In the genomic region with DNA sequence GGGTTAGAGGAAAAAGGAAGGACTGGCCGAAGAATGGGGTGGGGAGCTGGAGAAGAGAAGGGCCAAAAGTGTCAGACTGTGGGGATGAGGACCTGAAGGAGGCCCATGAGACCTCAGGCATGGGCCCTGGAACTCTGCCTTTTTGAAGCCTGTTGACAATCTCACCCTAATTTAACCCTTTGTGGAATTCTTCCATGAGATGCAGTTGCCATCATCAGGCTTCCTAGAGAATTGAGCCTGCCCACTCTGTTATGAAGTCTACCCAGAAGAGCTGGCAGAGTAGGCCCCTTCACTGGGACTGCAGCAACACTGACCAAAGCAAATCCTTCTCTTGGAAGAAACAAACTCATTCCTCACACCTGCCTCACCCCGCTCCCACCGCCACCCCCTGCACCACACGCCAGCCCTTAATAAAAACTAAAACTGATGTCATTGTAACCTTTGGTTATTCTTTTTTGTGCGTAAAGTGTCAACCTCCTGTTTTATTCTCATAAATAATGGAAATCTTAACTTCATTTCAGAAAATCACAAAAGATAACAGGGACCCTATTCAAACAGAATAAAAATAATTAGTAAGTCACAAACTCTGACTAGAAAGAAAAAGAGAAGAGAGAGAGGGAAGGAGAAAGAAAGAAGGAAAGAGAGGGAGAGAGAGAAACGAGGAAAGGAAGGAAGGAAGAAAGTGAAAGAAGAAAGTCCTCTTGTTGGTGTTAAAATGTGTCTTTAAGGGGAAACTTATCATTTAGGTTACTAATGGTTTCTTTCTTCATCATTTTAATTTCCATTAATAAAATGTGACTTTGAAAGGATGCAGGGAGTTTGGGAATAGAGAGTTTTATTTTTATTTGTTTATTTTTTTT, we compare ENCODE assay signal across 11 cellular contexts.
DNase-seq lines count a peak whose midpoint lies in the region; ATAC-seq and TF ChIP-seq lines count a peak whose summit lies in the region.
"Had no signal": no experiment of that assay in that cellular context is flagged by ENCODE, and none has a peak within 500 bp of the region (broad histone marks: within the 10 kb centered on the region; RNA-seq: fewer than 3 reads in every experiment).

No MANE protein-coding gene starts in this region.

- TF ChIP-seq POLR2A in esophagus squamous epithelium (IDR thresholded peaks at IDR 0.05) (no peak), ovary (IDR thresholded peaks at IDR 0.05) (peak; percentile 15), vagina (IDR thresholded peaks at IDR 0.05) (no peak)

- no peak for TF ChIP-seq CTCF in esophagus squamous epithelium (IDR thresholded peaks at IDR 0.05)
- no peak for TF ChIP-seq CTCF in ovary (IDR thresholded peaks at IDR 0.05)
- no peak for TF ChIP-seq CTCF in vagina (IDR thresholded peaks at IDR 0.05)

- DNase-seq in Right ventricle myocardium superior, result no peak
- DNase-seq in left cardiac atrium, result no peak
- DNase-seq in esophagus squamous epithelium (lab: John Stamatoyannopoulos, UW), result no peak
- DNase-seq in ovary, result peak in 1 of 5 donors; percentile 26
- DNase-seq in vagina (ENCODE audit: extremely low spot score in 2 of 2), result no peak
- no peak for DNase-seq in cerebellar nuclear complex (lab: John Stamatoyannopoulos, UW)
- no peak for DNase-seq in glomerular visceral epithelial cell (ENCODE audit: extremely low spot score)
- DNase-seq: activated CD4-positive, alpha-beta T cell treated with anti-CD3 and anti-CD28 coated beads, Interleukin-2, amount 10 ng/mL, durations not matched to agents 7 days and 5 days; activated gamma-delta T cell treated with Interleukin-2 at 50 U/mL for 16 hours had no signal

- H3K27ac ChIP-seq in esophagus squamous epithelium (peak overlapping the region; percentile 27 to 90 (median 86)), ovary (peak overlapping the region in 1 of 2 donors; percentile 32), vagina (peak overlapping the region; percentile 97)

- no peaks in the 10 kb centered on the region for H3K9me3 ChIP-seq in esophagus squamous epithelium
- no peaks in the 10 kb centered on the region for H3K9me3 ChIP-seq in ovary
- H3K9me3 ChIP-seq in vagina, result no peaks in the 10 kb centered on the region
- H3K9me3 ChIP-seq: HAP-1 had no signal

- TF ChIP-seq EP300 in ovary (IDR thresholded peaks at IDR 0.05), result no peak

- H3K4me1 ChIP-seq in esophagus squamous epithelium, result peaks cover 0 to 56% (median 15%) of the 10 kb centered on the region in 3 donors
- peaks cover 3% of the 10 kb centered on the region for H3K4me1 ChIP-seq in ovary (ENCODE audit: insufficient read depth)
- peaks cover 54% of the 10 kb centered on the region for H3K4me1 ChIP-seq in vagina

- H3K36me3 ChIP-seq in esophagus squamous epithelium (no peaks in the 10 kb centered on the region), ovary (no peaks in the 10 kb centered on the region), vagina (no peaks in the 10 kb centered on the region)
- H3K36me3 ChIP-seq: HAP-1 had no signal

- ATAC-seq in Right ventricle myocardium superior (ENCODE audit: poor library complexity) (peak; percentile 12), left cardiac atrium (no peak), GM21360 (IDR thresholded peaks at IDR 0.05; ENCODE audit: unreplicated experiment) (no peak)

- 73 to 84% methylated on average over 6 of the region's 6 CpGs for WGBS in esophagus squamous epithelium, 2 donors
- 50 to 73% (median 71%) methylated on average over 6 of the region's 6 CpGs for WGBS in ovary, 3 donors

- H3K27me3 ChIP-seq in esophagus squamous epithelium, result no peaks in the 10 kb centered on the region
- H3K27me3 ChIP-seq in ovary, result no peaks in the 10 kb centered on the region
- no peaks in the 10 kb centered on the region for H3K27me3 ChIP-seq in vagina

- H3K4me3 ChIP-seq in esophagus squamous epithelium, result peak overlapping the region in 1 of 4 donors; percentile 38
- no peak overlapping the region for H3K4me3 ChIP-seq in ovary
- H3K4me3 ChIP-seq in vagina, result peak overlapping the region; percentile 3 to 32
- H3K4me3 ChIP-seq: HAP-1 had no signal

- intact Hi-C loops in Right ventricle myocardium superior (cut with DNase I), result no loop called here
- intact Hi-C loops in left cardiac atrium (cut with DNase I), result no loop called here
- intact Hi-C loops in esophagus squamous epithelium (cut with DNase I), result no loop called here
- intact Hi-C loops in ovary (cut with DNase I), result loop anchor here in 2 of 4 donors (10.0 kb wide), 1 partner anchor 54 kb away; no protein-coding TSS in a partner anchor
- intact Hi-C loops in vagina (cut with DNase I), result no loop called here
